Comparison of ENCODE assay signal across 8 cellular contexts in genomic region chrX:18886005-18886343, GRCh38.
A peak's percentile ranks its signal among the peaks of the same experiment; 100 is the strongest.
DNase-seq lines count a peak whose midpoint lies in the region; ATAC-seq and TF ChIP-seq lines count a peak whose summit lies in the region.

No MANE protein-coding gene starts in this region.

- no peaks in the 10 kb centered on the region for H3K36me3 Mint-ChIP-seq in endodermal cell (ENCODE audit: low read depth)

- intact Hi-C loops in prostate gland (cut with DNase I): no loop called here

- TF ChIP-seq CTCF in Loucy (conservative IDR thresholded peaks at IDR 0.05; ENCODE audit: low read length) (no peak), endodermal cell (conservative IDR thresholded peaks at IDR 0.05) (no peak), prostate gland (IDR thresholded peaks at IDR 0.05) (no peak)

- H3K9ac ChIP-seq in ES-I3 (ENCODE audit: low read depth, low read length): peak overlapping the region; percentile 49; the same call in 1 of the 2 replicates
- H3K9ac ChIP-seq in Loucy (ENCODE audit: low read depth, low read length, poor library complexity, severe bottlenecking): peak overlapping the region; percentile 46
- H3K9ac ChIP-seq in endodermal cell (ENCODE audit: extremely low read depth, low read length, poor library complexity, severe bottlenecking): no peak overlapping the region

- no peaks in the 10 kb centered on the region for H3K27me3 Mint-ChIP-seq in endodermal cell (ENCODE audit: insufficient read depth)

- H3K4me3 Mint-ChIP-seq in endodermal cell: peak overlapping the region; percentile 52

- peaks cover 12% of the 10 kb centered on the region for H3K4me1 Mint-ChIP-seq in endodermal cell

- H3K4me3 ChIP-seq in Loucy (ENCODE audit: low read length, poor library complexity, severe bottlenecking) (peak overlapping the region; percentile 65), endodermal cell (ENCODE audit: low read length) (no peak overlapping the region), prostate gland (peak overlapping the region in 1 of 2 donors; percentile 11)

- H3K36me3 ChIP-seq in ES-I3 (ENCODE audit: insufficient read depth, low read length) (no peaks in the 10 kb centered on the region), Loucy (ENCODE audit: insufficient read depth, low read length) (no peaks in the 10 kb centered on the region), endodermal cell (ENCODE audit: control insufficient read depth, insufficient read depth, low read length) (no peaks in the 10 kb centered on the region), prostate gland (no peaks in the 10 kb centered on the region)

- H3K27ac ChIP-seq in endodermal cell (ENCODE audit: low read depth, low read length): no peak overlapping the region
- peak overlapping the region; percentile 83 to 84 for H3K27ac ChIP-seq in prostate gland

- H3K79me2 ChIP-seq in Loucy (ENCODE audit: insufficient read depth, low read length): no peaks in the 10 kb centered on the region

- no peak for TF ChIP-seq POLR2A in prostate gland (IDR thresholded peaks at IDR 0.05)

- H3K4me1 ChIP-seq in ES-I3 (ENCODE audit: insufficient read depth, low read length): peaks cover 31% of the 10 kb centered on the region
- H3K4me1 ChIP-seq in Loucy (ENCODE audit: insufficient read depth, low read length, poor library complexity, severe bottlenecking): no peaks in the 10 kb centered on the region
- H3K4me1 ChIP-seq in endodermal cell (ENCODE audit: control insufficient read depth, insufficient read depth, low read length): no peaks in the 10 kb centered on the region
- no peaks in the 10 kb centered on the region for H3K4me1 ChIP-seq in prostate gland (replicated peaks)

- peaks cover 70% of the 10 kb centered on the region for H3K9me3 Mint-ChIP-seq in endodermal cell

- no peak for DNase-seq in endodermal cell
- no peak for DNase-seq in prostate gland (ENCODE audit: low spot score)
- DNase-seq in LoVo (ENCODE audit: low spot score): no peak
- no peak for DNase-seq in NCI-H2227 (lab: John Stamatoyannopoulos, UW; ENCODE audit: unreplicated experiment)
- DNase-seq in SHP77 (lab: John Stamatoyannopoulos, UW): no peak

- ATAC-seq in GM21529 (IDR thresholded peaks at IDR 0.05; ENCODE audit: unreplicated experiment): peak; percentile 24

- WGBS in endodermal cell (ENCODE audit: insufficient coverage in 1 of 2, insufficient read length in 1 of 2), 2 experiments: 83% methylated on average over 11 of the region's 12 CpGs; no CpG with 5 or more reads in 1 of the 2 experiments
- 6% methylated on average over 11 of the region's 12 CpGs for WGBS in prostate gland

- peak overlapping the region; percentile 70 for H3K4me2 ChIP-seq in Loucy (ENCODE audit: low read depth, low read length, poor library complexity, severe bottlenecking)

- H3F3A ChIP-seq in Loucy (ENCODE audit: low read depth): no peaks in the 10 kb centered on the region

- H2AFZ ChIP-seq in Loucy (ENCODE audit: low read length): peak overlapping the region; percentile 66

- H4K20me1 ChIP-seq in Loucy (ENCODE audit: insufficient read depth, low read length, poor library complexity, severe bottlenecking): no peaks in the 10 kb centered on the region

- H3K27ac Mint-ChIP-seq in endodermal cell: no peak overlapping the region

- H3K9me3 ChIP-seq in ES-I3 (ENCODE audit: control insufficient read depth, insufficient read depth, low read length) (no peaks in the 10 kb centered on the region), Loucy (ENCODE audit: insufficient read depth, low read depth, low read length) (no peaks in the 10 kb centered on the region), endodermal cell (ENCODE audit: control insufficient read depth, low read length) (no peaks in the 10 kb centered on the region), prostate gland (no peaks in the 10 kb centered on the region)

- no peaks in the 10 kb centered on the region for H3K9me2 ChIP-seq in Loucy (replicated peaks; ENCODE audit: low read depth, low read length)

- H3K27me3 ChIP-seq in Loucy (ENCODE audit: insufficient read depth, low read length, poor library complexity, severe bottlenecking) (no peaks in the 10 kb centered on the region), endodermal cell (ENCODE audit: control insufficient read depth, insufficient read depth, low read length, poor library complexity, severe bottlenecking) (no peaks in the 10 kb centered on the region), prostate gland (replicated peaks; ENCODE audit: insufficient read depth) (no peaks in the 10 kb centered on the region)
